Comparison of ENCODE assay signal across 15 cellular contexts in genomic region chr3:38011111-38011510, GRCh38. TPM values are rescaled to one million over a fixed set of nuclear protein-coding genes. Genes with fewer than 3 reads are reported as not detected.
A peak's percentile ranks its signal among the peaks of the same experiment; 100 is the strongest.
DNase-seq lines count a peak whose midpoint lies in the region; ATAC-seq and TF ChIP-seq lines count a peak whose summit lies in the region.
"Had no signal": no experiment of that assay in that cellular context is flagged by ENCODE, and none has a peak within 500 bp of the region (broad histone marks: within the 10 kb centered on the region; RNA-seq: fewer than 3 reads in every experiment).

No MANE protein-coding gene starts in this region.

- no peak overlapping the region for H2AFZ ChIP-seq in osteoblast (ENCODE audit: low read length)

- no peak overlapping the region for H3K4me3 ChIP-seq in right cardiac atrium (ENCODE audit: low read length)
- H3K4me3 ChIP-seq in right atrium auricular region, result no peak overlapping the region
- H3K4me3 ChIP-seq in osteoblast (ENCODE audit: insufficient read depth, low read length), result no peak overlapping the region
- H3K4me3 ChIP-seq: BLaER1 treated with 17β-estradiol and CSF1 and Interleukin-3, amounts not matched to agents 10 nM and 100 nM had no signal

- H4K20me1 ChIP-seq in osteoblast (ENCODE audit: insufficient read depth, low read length), result no peaks in the 10 kb centered on the region

- peak overlapping the region; percentile 56 to 78 for H3K27ac Mint-ChIP-seq in effector memory CD8-positive, alpha-beta T cell

- H3K79me2 ChIP-seq in osteoblast (ENCODE audit: insufficient read depth, low read length), result no peaks in the 10 kb centered on the region

- no peak overlapping the region for H3K4me3 Mint-ChIP-seq in effector memory CD8-positive, alpha-beta T cell

- H3K4me1 ChIP-seq in right cardiac atrium (ENCODE audit: control insufficient read depth, insufficient read depth, low read length) (no peaks in the 10 kb centered on the region), right atrium auricular region (no peaks in the 10 kb centered on the region), osteoblast (ENCODE audit: insufficient read depth, low read length) (no peaks in the 10 kb centered on the region)

- ATAC-seq in right cardiac atrium, result no peak
- ATAC-seq in effector memory CD8-positive, alpha-beta T cell (replicated peaks), result no peak
- ATAC-seq in HG03432 (IDR thresholded peaks at IDR 0.05; ENCODE audit: unreplicated experiment), result no peak
- ATAC-seq: PC-3 had no signal

- DNase-seq in right cardiac atrium (peak in 2 of 3 donors; percentile 17 to 62), right atrium auricular region (ENCODE audit: low spot score) (no peak), osteoblast (ENCODE audit: insufficient read length, low spot score, missing footprints) (peak; percentile 77), GM20000 (ENCODE audit: low spot score) (no peak)
- no peak for DNase-seq in effector memory CD8-positive, alpha-beta T cell
- no peak for DNase-seq in central memory CD4-positive, alpha-beta T cell
- DNase-seq: NCI-H1417, NCI-H187, NCI-H226, NCI-H524 treated with DMSO at 0.1 percent for 48 hours, PC-3, RPMI8226 had no signal

- H3K4me1 Mint-ChIP-seq in effector memory CD8-positive, alpha-beta T cell (ENCODE audit: low read depth in 2 of 2), result no peaks in the 10 kb centered on the region

- no peak overlapping the region for H3K4me2 ChIP-seq in osteoblast (ENCODE audit: insufficient read depth, low read length)
- H3K4me2 ChIP-seq: BLaER1 treated with 17β-estradiol and CSF1 and Interleukin-3, amounts not matched to agents 10 nM and 100 nM had no signal

- H3K9me3 Mint-ChIP-seq in effector memory CD8-positive, alpha-beta T cell, result no peaks in the 10 kb centered on the region

- intact Hi-C loops in right cardiac atrium (cut with DNase I), result no loop called here

- peaks cover 18% of the 10 kb centered on the region for H3K36me3 Mint-ChIP-seq in effector memory CD8-positive, alpha-beta T cell (ENCODE audit: insufficient read depth)

- H3K27me3 ChIP-seq in right cardiac atrium (ENCODE audit: control insufficient read depth, insufficient read depth) (no peaks in the 10 kb centered on the region), right atrium auricular region (no peaks in the 10 kb centered on the region), osteoblast (ENCODE audit: insufficient read depth, low read length) (no peaks in the 10 kb centered on the region)
- H3K27me3 ChIP-seq: BLaER1 treated with 17β-estradiol and CSF1 and Interleukin-3, amounts not matched to agents 10 nM and 100 nM had no signal

- no peak overlapping the region for H3K27ac ChIP-seq in right cardiac atrium (ENCODE audit: low read length)
- H3K27ac ChIP-seq in right atrium auricular region, result no peak overlapping the region
- no peak overlapping the region for H3K27ac ChIP-seq in osteoblast (ENCODE audit: low read depth, low read length)
- H3K27ac ChIP-seq: BLaER1 treated with 17β-estradiol and CSF1 and Interleukin-3, amounts not matched to agents 10 nM and 100 nM had no signal

- H3K36me3 ChIP-seq in right atrium auricular region, result peaks cover 52% of the 10 kb centered on the region
- peaks cover 35% of the 10 kb centered on the region for H3K36me3 ChIP-seq in osteoblast (ENCODE audit: insufficient read depth, low read length)

- H3K9me3 ChIP-seq in right cardiac atrium (ENCODE audit: control insufficient read depth, low read length) (no peaks in the 10 kb centered on the region), right atrium auricular region (no peaks in the 10 kb centered on the region), osteoblast (ENCODE audit: low read depth, low read length) (peaks cover under 1% of the 10 kb centered on the region)

- TF ChIP-seq CTCF in right atrium auricular region (IDR thresholded peaks at IDR 0.05), result no peak
- TF ChIP-seq CTCF in osteoblast (IDR thresholded peaks at IDR 0.05; ENCODE audit: extremely low read depth, low read depth, low read length), result no peak
- TF ChIP-seq CTCF in GM20000 (IDR thresholded peaks at IDR 0.05; ENCODE audit: extremely low read depth, missing control alignments), result no peak

- H3K27me3 Mint-ChIP-seq in effector memory CD8-positive, alpha-beta T cell, result no peaks in the 10 kb centered on the region

- WGBS in right cardiac atrium, result 90% methylated on average over 21 of the region's 21 CpGs

RNA-seq across cellular contexts. Expression of gene PLCD1, which starts 18.3 kb away (rescaled TPM):
- total RNA-seq in right cardiac atrium (10 to 100 TPM; 12.1 to 17.7 (median 15.2) TPM), right atrium auricular region (10 to 100 TPM in 1 of 2 donors, 1 to 10 TPM in 1; 8.7 to 15.5 TPM), osteoblast (23.2 and 23.6 TPM in 2 replicates)
- polyA plus RNA-seq in right cardiac atrium, result 11.2 TPM

RNA-seq across cellular contexts. Expression of gene VILL, which starts 20.5 kb away (rescaled TPM):
- total RNA-seq in right cardiac atrium (1 to 10 TPM; 4.0 to 9.7 (median 8.8) TPM), right atrium auricular region (10 to 100 TPM in 1 of 2 donors, 1 to 10 TPM in 1; 4.2 to 12.2 TPM), osteoblast (6.8 and 7.6 TPM in 2 replicates)
- polyA plus RNA-seq in right cardiac atrium, result 5.4 TPM

RNA-seq across cellular contexts. Expression of gene DLEC1, which starts 27.9 kb away (rescaled TPM):
- total RNA-seq in right cardiac atrium, result 1 to 10 TPM in 1 of 4 donors, under 1 TPM in 3; 0.23 to 1.0 (median 0.61) TPM
- polyA plus RNA-seq in right cardiac atrium, result 0.48 TPM
- total RNA-seq in right atrium auricular region, result under 1 TPM; 0.22 to 0.35 TPM
- under 0.01 and 0.29 TPM in 2 replicates for total RNA-seq in osteoblast
- total RNA-seq: A673, PC-3 had no signal

Comparison
In these comparisons a context has a peak if more than half of its experiments do, and no peak if none do; other contexts are left out.
1. DNase-seq: peak in right cardiac atrium (2 of 3) and osteoblast (single experiment); none in right atrium auricular region (single experiment), effector memory CD8-positive, alpha-beta T cell (0 of 3), GM20000 (single experiment) and central memory CD4-positive, alpha-beta T cell (single experiment).